ENCODE assay signal across 8 cellular contexts in genomic region chr10:71486465-71487114, GRCh38.
A peak's percentile ranks its signal among the peaks of the same experiment; 100 is the strongest.
DNase-seq lines count a peak whose midpoint lies in the region; ATAC-seq and TF ChIP-seq lines count a peak whose summit lies in the region.

No MANE protein-coding gene starts in this region.

- H3K9ac ChIP-seq in OCI-LY1 (ENCODE audit: low read length), result no peak overlapping the region

- peaks cover 9% of the 10 kb centered on the region for H3K9me3 ChIP-seq in OCI-LY1 (ENCODE audit: low read length)

- no peak overlapping the region for H3K4me3 ChIP-seq in OCI-LY1 (ENCODE audit: low read depth, low read length, poor library complexity, severe bottlenecking)
- no peak overlapping the region for H3K4me3 ChIP-seq in kidney epithelial cell (ENCODE audit: low read depth, low read length)

- TF ChIP-seq CTCF in OCI-LY1 (IDR thresholded peaks at IDR 0.05; ENCODE audit: low read length) (peak; percentile 80), kidney epithelial cell (IDR thresholded peaks at IDR 0.05; ENCODE audit: insufficient read depth, low read length, poor library complexity, severe bottlenecking) (peak; percentile 49)

- H3K27ac ChIP-seq in OCI-LY1 (ENCODE audit: low read depth, low read length, poor library complexity, severe bottlenecking), result no peak overlapping the region

- H2AFZ ChIP-seq in OCI-LY1 (ENCODE audit: low read length), result no peak overlapping the region

- H3K4me2 ChIP-seq in OCI-LY1 (ENCODE audit: low read length), result no peak overlapping the region

- no peak for ATAC-seq in HG03095 (IDR thresholded peaks at IDR 0.05; ENCODE audit: unreplicated experiment)

- no peaks in the 10 kb centered on the region for H3K79me2 ChIP-seq in OCI-LY1 (ENCODE audit: insufficient read depth, low read length)

- H4K20me1 ChIP-seq in OCI-LY1 (ENCODE audit: insufficient read depth, low read length), result no peaks in the 10 kb centered on the region

- peak; percentile 13 to 41 for DNase-seq in activated CD4-positive, alpha-beta T cell treated with anti-CD3 and anti-CD28 coated beads for 24 hours (ENCODE audit: low read depth in 2 of 2)
- no peak for DNase-seq in activated CD4-positive, alpha-beta T cell treated with anti-CD3 and anti-CD28 coated beads for 1 hour
- DNase-seq in amniotic epithelial cell (ENCODE audit: low read depth) (peak; percentile 41), kidney epithelial cell (ENCODE audit: low read depth) (no peak)
- peak; percentile 23 for DNase-seq in stimulated activated CD8-positive, alpha-beta memory T cell treated with anti-CD3 and anti-CD28 coated beads, Interleukin-7, amount 100 ng/mL, for 24 hours (ENCODE audit: low read depth)
- DNase-seq in effector CD8-positive, alpha-beta T cell (lab: John Stamatoyannopoulos, UW), result no peak

- H3K9me2 ChIP-seq in OCI-LY1 (ENCODE audit: low read depth, low read length), result no peaks in the 10 kb centered on the region

- no peaks in the 10 kb centered on the region for H3K4me1 ChIP-seq in OCI-LY1 (ENCODE audit: insufficient read depth, low read length, severe bottlenecking)

- H3K36me3 ChIP-seq in OCI-LY1 (ENCODE audit: insufficient read depth, low read length) (no peaks in the 10 kb centered on the region; the same call in 1 of the 2 replicates), kidney epithelial cell (ENCODE audit: control insufficient read depth, insufficient read depth, low read length) (no peaks in the 10 kb centered on the region)

- no peaks in the 10 kb centered on the region for H3F3A ChIP-seq in OCI-LY1 (ENCODE audit: insufficient read depth, low read length)

- 0 out of 2 replicates have a peak, but pooled peaks cover 4% of the 10 kb centered on the region for H3K27me3 ChIP-seq in OCI-LY1 (ENCODE audit: insufficient read depth, low read length)
- H3K27me3 ChIP-seq in kidney epithelial cell (ENCODE audit: control insufficient read depth, insufficient read depth, low read length), result peaks cover 18% of the 10 kb centered on the region

Comparison
In these comparisons a context has a peak if more than half of its experiments do, and no peak if none do; other contexts are left out.
1. DNase-seq: peak in activated CD4-positive, alpha-beta T cell treated with anti-CD3 and anti-CD28 coated beads for 24 hours (2 of 2), amniotic epithelial cell (single experiment) and stimulated activated CD8-positive, alpha-beta memory T cell treated with anti-CD3 and anti-CD28 coated beads, Interleukin-7, amount 100 ng/mL, for 24 hours (single experiment); none in activated CD4-positive, alpha-beta T cell treated with anti-CD3 and anti-CD28 coated beads for 1 hour (single experiment), kidney epithelial cell (single experiment) and effector CD8-positive, alpha-beta T cell (single experiment).